ENCODE assay signal across 8 cellular contexts in the genomic region with DNA sequence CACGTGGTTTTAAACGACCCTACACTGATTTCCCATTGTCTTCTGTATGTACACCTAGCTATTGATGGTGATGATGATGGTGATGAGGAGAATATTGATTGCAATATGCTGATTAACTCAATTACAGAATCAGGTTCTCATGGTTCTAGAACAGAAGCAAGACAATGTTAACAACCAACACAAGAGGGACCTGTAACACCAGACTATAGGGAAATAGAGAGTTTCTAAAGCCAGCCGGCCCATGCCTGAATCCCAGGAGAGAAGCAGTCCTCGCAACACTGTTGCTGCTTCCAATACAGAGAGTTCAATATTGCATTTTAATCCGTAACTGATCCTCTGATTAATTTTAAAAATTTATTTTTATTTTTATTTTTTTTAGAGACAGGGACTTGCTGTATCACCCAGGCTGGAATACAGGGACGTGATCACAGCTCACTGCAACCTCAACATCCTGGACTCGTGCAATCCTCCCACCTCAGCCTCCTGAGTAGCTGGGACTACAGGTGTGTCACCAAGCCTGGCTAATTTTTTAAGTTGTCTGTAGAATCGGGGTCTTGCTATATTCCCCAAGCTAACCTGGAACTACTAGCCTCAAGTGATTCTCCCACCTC. TPM values are rescaled to one million over a fixed set of nuclear protein-coding genes. Genes with fewer than 3 reads are reported as not detected.
DNase-seq lines count a peak whose midpoint lies in the region; ATAC-seq and TF ChIP-seq lines count a peak whose summit lies in the region.

No MANE protein-coding gene starts in this region.

- H3K36me3 Mint-ChIP-seq in activated T-cell treated with anti-CD3 and anti-CD28 coated beads, Interleukin-2, amount 50 U/mL, for 24 hours (ENCODE audit: low read depth), result no peaks in the 10 kb centered on the region

- H3K27ac ChIP-seq in upper lobe of left lung, result no peak overlapping the region

- peaks cover 17% of the 10 kb centered on the region for H3K4me1 Mint-ChIP-seq in activated T-cell treated with anti-CD3 and anti-CD28 coated beads, Interleukin-2, amount 50 U/mL, for 24 hours (ENCODE audit: low read depth)

- H3K4me3 Mint-ChIP-seq in activated T-cell treated with anti-CD3 and anti-CD28 coated beads, Interleukin-2, amount 50 U/mL, for 24 hours, result no peak overlapping the region

- TF ChIP-seq EP300 in upper lobe of left lung (IDR thresholded peaks at IDR 0.05), result no peak

- H3K27me3 ChIP-seq in upper lobe of left lung, result no peaks in the 10 kb centered on the region

- WGBS in upper lobe of left lung, 2 donors, result 41 to 67% methylated on average over 8 of the region's 8 CpGs

- no peaks in the 10 kb centered on the region for H3K9me3 Mint-ChIP-seq in activated T-cell treated with anti-CD3 and anti-CD28 coated beads, Interleukin-2, amount 50 U/mL, for 24 hours

- DNase-seq in AG08395 (ENCODE audit: low spot score) (peak; percentile 77), GM13977 (ENCODE audit: low spot score) (peak; percentile 56), NCI-H2196 treated with DMSO at 0.1 percent for 48 hours (lab: John Stamatoyannopoulos, UW; ENCODE audit: unreplicated experiment) (peak; percentile 45), astrocyte of the spinal cord (ENCODE audit: low read depth, low spot score) (peak; percentile 72), inferior parietal cortex (ENCODE audit: extremely low spot score) (peak; percentile 62), upper lobe of left lung (no peak)
- DNase-seq in activated T-cell treated with anti-CD3 and anti-CD28 coated beads, Interleukin-2, amount 50 U/mL, for 24 hours, result no peak

- peaks cover 0 to 5% (median 0%) of the 10 kb centered on the region in 4 donors for H3K4me1 ChIP-seq in upper lobe of left lung

- no peak overlapping the region for H3K4me3 ChIP-seq in astrocyte of the spinal cord (ENCODE audit: low read depth, low read length)
- H3K4me3 ChIP-seq in upper lobe of left lung, result no peak overlapping the region

- no peak for TF ChIP-seq POLR2A in upper lobe of left lung (IDR thresholded peaks at IDR 0.05)

- H3K27me3 Mint-ChIP-seq in activated T-cell treated with anti-CD3 and anti-CD28 coated beads, Interleukin-2, amount 50 U/mL, for 24 hours, result no peaks in the 10 kb centered on the region

- in situ Hi-C loops in GM13977 (cut with MboI; ENCODE audit: low pct_unique_long_range_greater_than_20kb, low sequenced_read_pairs, unreplicated experiment), result loop anchor here (5.0 kb wide), 1 partner anchor 139 kb away; no protein-coding TSS in a partner anchor
- in situ Hi-C loops in astrocyte of the spinal cord (cut with HindIII; ENCODE audit: low sequenced_read_pairs), result no loop called here

- H3K36me3 ChIP-seq in upper lobe of left lung, result no peaks in the 10 kb centered on the region

- H3K27ac Mint-ChIP-seq in activated T-cell treated with anti-CD3 and anti-CD28 coated beads, Interleukin-2, amount 50 U/mL, for 24 hours, result no peak overlapping the region

- no peaks in the 10 kb centered on the region for H3K9me3 ChIP-seq in upper lobe of left lung

- peak; percentile 57 for TF ChIP-seq CTCF in GM13977 (IDR thresholded peaks at IDR 0.05; ENCODE audit: extremely low read depth, insufficient read depth, missing control alignments)
- TF ChIP-seq CTCF in astrocyte of the spinal cord (IDR thresholded peaks at IDR 0.05; ENCODE audit: low read depth, low read length), result peak; percentile 56
- peak in 5 of 6 experiments; percentile 30 to 56 (median 36) for TF ChIP-seq CTCF in upper lobe of left lung (IDR thresholded peaks at IDR 0.05)

- ATAC-seq in upper lobe of left lung (ENCODE audit: low FRiP score in 2 of 2) (peak in 1 of 2 donors; percentile 70), HG03457 (IDR thresholded peaks at IDR 0.05; ENCODE audit: unreplicated experiment) (no peak)

RNA-seq across cellular contexts. Expression of gene UBASH3B, which starts 22.2 kb away (rescaled TPM):
- total RNA-seq in upper lobe of left lung, result 10 to 100 TPM; 24.0 to 54.2 (median 40.4) TPM

Comparison
In these comparisons a context has a peak if more than half of its experiments do, and no peak if none do; other contexts are left out.
1. DNase-seq: peak in AG08395 (single experiment), GM13977 (single experiment), NCI-H2196 treated with DMSO at 0.1 percent for 48 hours (single experiment), astrocyte of the spinal cord (single experiment) and inferior parietal cortex (single experiment); none in upper lobe of left lung (0 of 2) and activated T-cell treated with anti-CD3 and anti-CD28 coated beads, Interleukin-2, amount 50 U/mL, for 24 hours (single experiment).
2. Peak in every context shown above with its lines, with median percentiles within 50 percentile points of each other: CTCF ChIP-seq.